37 cellular contexts compared by ENCODE assay signal in the genomic region with DNA sequence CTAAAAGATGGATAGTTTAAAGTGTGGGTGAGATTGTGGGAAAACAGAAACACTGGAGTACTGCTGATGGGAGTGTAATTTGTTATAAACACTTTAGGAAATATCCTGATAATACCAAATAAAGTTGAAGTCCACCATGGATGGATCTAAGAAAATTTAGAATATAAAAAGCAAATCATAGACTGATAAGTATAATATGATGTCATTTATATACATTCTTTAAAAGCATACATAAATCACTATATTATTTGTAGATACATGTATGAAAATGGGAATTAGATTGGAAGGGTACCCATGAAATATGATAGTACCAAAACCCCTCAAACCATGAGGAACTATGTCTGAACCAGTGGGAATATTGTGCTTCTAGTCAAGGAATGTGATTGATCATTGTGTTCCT. TPM values are rescaled to one million over a fixed set of nuclear protein-coding genes. Genes with fewer than 3 reads are reported as not detected.
DNase-seq lines count a peak whose midpoint lies in the region; ATAC-seq and TF ChIP-seq lines count a peak whose summit lies in the region.
"Had no signal": no experiment of that assay in that cellular context is flagged by ENCODE, and none has a peak within 500 bp of the region (broad histone marks: within the 10 kb centered on the region; RNA-seq: fewer than 3 reads in every experiment).

No MANE protein-coding gene starts in this region.

- no peaks in the 10 kb centered on the region for H3K27me3 Mint-ChIP-seq in activated T-cell treated with anti-CD3 and anti-CD28 coated beads, Interleukin-2, amount 50 U/mL, for 72 hours (ENCODE audit: low read depth)
- H3K27me3 Mint-ChIP-seq: brain; CD8-positive, alpha-beta memory T cell had no signal

- DNase-seq in activated T-cell treated with anti-CD3 and anti-CD28 coated beads, Interleukin-2, amount 50 U/mL, for 72 hours = no peak
- DNase-seq in activated T-cell treated with anti-CD3 and anti-CD28 coated beads, Interleukin-2, amount 50 U/mL, for 48 hours = no peak
- DNase-seq in foreskin keratinocyte = no peak
- no peak for DNase-seq in SW 1271 (lab: John Stamatoyannopoulos, UW)
- no peak for DNase-seq in stimulated activated CD4-positive, alpha-beta T cell treated with anti-CD3 and anti-CD28 coated beads, Interleukin-15, amount 100 ng/mL, for 24 hours
- DNase-seq: activated CD8-positive, alpha-beta memory T cell treated with anti-CD3 and anti-CD28 coated beads for 24 hours; activated naive CD4-positive, alpha-beta T cell treated with Interleukin-2 at 50 U/mL for 16 hours; activated T-cell treated with anti-CD3 and anti-CD28 coated beads, Interleukin-2, amount 50 U/mL, for 1 hour; BE2C; CD8-positive, alpha-beta memory T cell; cerebellar nuclear complex; DMS 273 treated with DMSO at 0.1 percent for 48 hours; dorsolateral prefrontal cortex; EL; H7; head of caudate nucleus; kidney glomerular epithelial cell; NCI-H1417 treated with DMSO at 0.1 percent for 48 hours; NCI-H2081 treated with DMSO at 0.1 percent for 48 hours; NCI-H226; nephron progenitor cell; right cardiac atrium; stimulated activated naive CD4-positive, alpha-beta T cell; thyroid gland had no signal

- H3K9me3 ChIP-seq in subcutaneous abdominal adipose tissue (ENCODE audit: control insufficient read depth in 5 of 5, low read length in 5 of 5) = no peaks in the 10 kb centered on the region
- H3K9me3 ChIP-seq: A549, BE2C, SJSA1, thyroid gland had no signal

- no peak overlapping the region for H3K9ac ChIP-seq in subcutaneous abdominal adipose tissue (ENCODE audit: low read length in 5 of 5)
- H3K9ac ChIP-seq: KMS-11, parathyroid adenoma had no signal

- TF ChIP-seq CTCF in VCaP (conservative IDR thresholded peaks at IDR 0.05) (no peak), foreskin keratinocyte (conservative IDR thresholded peaks at IDR 0.05) (no peak)

- H3K9me3 Mint-ChIP-seq in activated T-cell treated with anti-CD3 and anti-CD28 coated beads, Interleukin-2, amount 50 U/mL, for 72 hours = no peaks in the 10 kb centered on the region
- H3K9me3 Mint-ChIP-seq: brain; CD8-positive, alpha-beta memory T cell; nephron progenitor cell had no signal

- H3K36me3 Mint-ChIP-seq in activated T-cell treated with anti-CD3 and anti-CD28 coated beads, Interleukin-2, amount 50 U/mL, for 72 hours (ENCODE audit: insufficient read depth in 2 of 2) = peaks cover 14 to 44% of the 10 kb centered on the region in 2 donors

- H3K4me1 ChIP-seq in foreskin keratinocyte (peaks cover 27% of the 10 kb centered on the region), subcutaneous abdominal adipose tissue (ENCODE audit: control insufficient read depth in 5 of 5, insufficient read depth in 5 of 5, low read length in 5 of 5) (peaks cover 3 to 15% (median 9%) of the 10 kb centered on the region in 5 donors)
- H3K4me1 ChIP-seq: A549, BE2C, parathyroid adenoma, SJSA1 had no signal

- no peak overlapping the region for H3K4me3 ChIP-seq in subcutaneous abdominal adipose tissue (ENCODE audit: low read depth in 1 of 5, low read length in 5 of 5)
- H3K4me3 ChIP-seq: A549, dorsolateral prefrontal cortex, lung, SJSA1, thyroid gland had no signal

- peaks cover 34 to 74% (median 48%) of the 10 kb centered on the region in 5 donors for H3K36me3 ChIP-seq in subcutaneous abdominal adipose tissue (ENCODE audit: control insufficient read depth in 5 of 5, insufficient read depth in 5 of 5, low read length in 5 of 5)

- no peak overlapping the region for H3K4me3 Mint-ChIP-seq in activated T-cell treated with anti-CD3 and anti-CD28 coated beads, Interleukin-2, amount 50 U/mL, for 72 hours
- H3K4me3 Mint-ChIP-seq: brain; CD8-positive, alpha-beta memory T cell; nephron progenitor cell had no signal

- H3K4me1 Mint-ChIP-seq in activated T-cell treated with anti-CD3 and anti-CD28 coated beads, Interleukin-2, amount 50 U/mL, for 72 hours (ENCODE audit: low read depth) = peaks cover 72% of the 10 kb centered on the region
- H3K4me1 Mint-ChIP-seq: nephron progenitor cell had no signal

- no peaks in the 10 kb centered on the region for H3K27me3 ChIP-seq in foreskin keratinocyte
- no peaks in the 10 kb centered on the region for H3K27me3 ChIP-seq in subcutaneous abdominal adipose tissue (ENCODE audit: control insufficient read depth in 5 of 5, insufficient read depth in 4 of 5, low read length in 5 of 5)
- H3K27me3 ChIP-seq: BE2C, dorsolateral prefrontal cortex, SJSA1, thyroid gland had no signal

- H3K27ac ChIP-seq in VCaP (peak overlapping the region; percentile 83), foreskin keratinocyte (peak overlapping the region; percentile 9), subcutaneous abdominal adipose tissue (ENCODE audit: low read depth, low read length) (peak overlapping the region; percentile 26)
- H3K27ac ChIP-seq: A549, dorsolateral prefrontal cortex, KMS-11, parathyroid adenoma, SJSA1 had no signal

- no peak for ATAC-seq in activated T-cell treated with anti-CD3 and anti-CD28 coated beads, Interleukin-2, amount 50 U/mL, for 72 hours (replicated peaks in 1 of 2)
- no peak for ATAC-seq in foreskin keratinocyte
- ATAC-seq in GM18873 (IDR thresholded peaks at IDR 0.05; ENCODE audit: low FRiP score, unreplicated experiment) = no peak
- ATAC-seq: A549; activated CD4-positive, CD25-positive, alpha-beta regulatory T cell treated with anti-CD3 and anti-CD28 coated beads, Interleukin-2, amount 50 U/mL, for 24 hours; right cardiac atrium had no signal

- H3K27ac Mint-ChIP-seq in activated T-cell treated with anti-CD3 and anti-CD28 coated beads, Interleukin-2, amount 50 U/mL, for 72 hours = peak overlapping the region; percentile 65
- H3K27ac Mint-ChIP-seq: brain, nephron progenitor cell had no signal

RNA-seq across cellular contexts. Expression of gene ZMPSTE24, which starts 7.9 kb away (rescaled TPM):
- total RNA-seq in activated T-cell treated with anti-CD3 and anti-CD28 coated beads, Interleukin-2, amount 50 U/mL, for 72 hours = 10 to 100 TPM; 32.7 to 36.8 TPM
- 57.3 and 63.1 TPM in 2 replicates for total RNA-seq in foreskin keratinocyte
- polyA plus RNA-seq in foreskin keratinocyte = 22.4 and 29.7 TPM in 2 replicates

RNA-seq across cellular contexts. Expression of gene TMCO2, which starts 18.2 kb away (rescaled TPM):
- total RNA-seq in activated T-cell treated with anti-CD3 and anti-CD28 coated beads, Interleukin-2, amount 50 U/mL, for 72 hours = 1 to 10 TPM in 1 of 2 donors, under 1 TPM in 1; 0.82 to 1.2 TPM
- total RNA-seq in foreskin keratinocyte = not detected in 2 replicates
- 0.10 TPM in 1 of 2 replicates, not detected in the other for polyA plus RNA-seq in foreskin keratinocyte
- total RNA-seq: CD8-positive, alpha-beta memory T cell; HT1080; lung; mucosa of gallbladder; right cardiac atrium; SJSA1; thyroid gland had no signal
- polyA plus RNA-seq: A549; adipose tissue; CD8-positive, alpha-beta memory T cell; lung; right cardiac atrium had no signal

RNA-seq across cellular contexts. Expression of gene COL9A2, which starts 51.2 kb away (rescaled TPM):
- total RNA-seq in activated T-cell treated with anti-CD3 and anti-CD28 coated beads, Interleukin-2, amount 50 U/mL, for 72 hours = 10 to 100 TPM; 27.4 to 36.3 TPM
- total RNA-seq in foreskin keratinocyte = 22.6 and 40.3 TPM in 2 replicates
- polyA plus RNA-seq in foreskin keratinocyte = 26.6 and 48.6 TPM in 2 replicates

Comparison
In these comparisons a context has a peak if more than half of its experiments do, and no peak if none do; other contexts are left out.
1. H3K27ac ChIP-seq: peak in every context shown above with its lines; median percentile 83 in VCaP; 26 in subcutaneous abdominal adipose tissue; 9 in foreskin keratinocyte.